8 cellular contexts compared by ENCODE assay signal in genomic region chr4:2793920-2794706, GRCh38. TPM values are rescaled to one million over a fixed set of nuclear protein-coding genes. Genes with fewer than 3 reads are reported as not detected.
DNase-seq lines count a peak whose midpoint lies in the region; ATAC-seq and TF ChIP-seq lines count a peak whose summit lies in the region.

No MANE protein-coding gene starts in this region.

- H3K27me3 ChIP-seq in body of pancreas (no peaks in the 10 kb centered on the region), left lung (no peaks in the 10 kb centered on the region), thyroid gland (no peaks in the 10 kb centered on the region)

- peaks cover 77% of the 10 kb centered on the region for H3K4me1 ChIP-seq in body of pancreas
- peaks cover 42 to 93% of the 10 kb centered on the region in 2 donors for H3K4me1 ChIP-seq in left lung
- peaks cover 52 to 75% of the 10 kb centered on the region in 2 donors for H3K4me1 ChIP-seq in thyroid gland

- peak; percentile 35 for ATAC-seq in body of pancreas
- peak; percentile 24 for ATAC-seq in left lung
- ATAC-seq in GM18502 (IDR thresholded peaks at IDR 0.05; ENCODE audit: poor library complexity, unreplicated experiment) = no peak
- ATAC-seq in HG02970 (IDR thresholded peaks at IDR 0.05; ENCODE audit: low FRiP score, unreplicated experiment) = no peak
- no peak for ATAC-seq in HG02884 (IDR thresholded peaks at IDR 0.05; ENCODE audit: unreplicated experiment)

- intact Hi-C loops in body of pancreas (cut with DNase I) (no loop called here), left lung (cut with DNase I) (no loop called here), thyroid gland (cut with DNase I) (no loop called here)

- TF ChIP-seq POLR2A in body of pancreas (IDR thresholded peaks at IDR 0.05) (peak; percentile 22 to 43 (median 35)), thyroid gland (IDR thresholded peaks at IDR 0.05) (no peak)

- peak overlapping the region; percentile 37 to 61 for H3K4me3 ChIP-seq in body of pancreas
- H3K4me3 ChIP-seq in left lung = peak overlapping the region; percentile 69 to 81
- peak overlapping the region in 1 of 3 donors; percentile 67 for H3K4me3 ChIP-seq in thyroid gland (replicated peaks in 1 of 3)

- no peaks in the 10 kb centered on the region for H3K9me3 ChIP-seq in body of pancreas
- no peaks in the 10 kb centered on the region for H3K9me3 ChIP-seq in left lung
- no peaks in the 10 kb centered on the region for H3K9me3 ChIP-seq in thyroid gland

- no peaks in the 10 kb centered on the region for H3K36me3 ChIP-seq in body of pancreas (replicated peaks in 1 of 2; ENCODE audit: insufficient read depth in 1 of 2, low read depth in 2 of 2)
- peaks cover 0 to 15% of the 10 kb centered on the region in 2 donors for H3K36me3 ChIP-seq in left lung
- H3K36me3 ChIP-seq in thyroid gland = no peaks in the 10 kb centered on the region

- H3K27ac ChIP-seq in body of pancreas = peak overlapping the region; percentile 58 to 86 (median 82)
- peak overlapping the region; percentile 76 to 96 for H3K27ac ChIP-seq in left lung
- H3K27ac ChIP-seq in thyroid gland = peak overlapping the region; percentile 10 to 70 (median 25)

- TF ChIP-seq CTCF in body of pancreas (IDR thresholded peaks at IDR 0.05) (no peak), left lung (IDR thresholded peaks at IDR 0.05) (no peak), thyroid gland (IDR thresholded peaks at IDR 0.05) (no peak)

- DNase-seq in EL (peak; percentile 65), NCI-H226 (peak; percentile 43), body of pancreas (peak; percentile 66 to 85 (median 75)), left lung (peak; percentile 58 to 84), thyroid gland (peak; percentile 59)

- 24 to 46% methylated on average over 11 to 14 of the region's 14 CpGs for WGBS in body of pancreas, 2 donors
- WGBS in thyroid gland, 2 donors = 37 to 69% methylated on average over 4 to 5 of the region's 14 CpGs

RNA-seq across cellular contexts. Expression of gene SH3BP2, which starts 1.2 kb away (rescaled TPM):
- total RNA-seq in body of pancreas (10 to 100 TPM; 29.0 to 33.5 TPM), left lung (100 to 1,000 TPM in 1 of 2 donors, 10 to 100 TPM in 1; 58.2 to 113 TPM), thyroid gland (10 to 100 TPM; 29.6 to 43.5 (median 36.7) TPM)

RNA-seq across cellular contexts. Expression of gene TNIP2, which starts 38.0 kb away (rescaled TPM):
- total RNA-seq in body of pancreas (10 to 100 TPM; 39.7 to 75.8 TPM), left lung (10 to 100 TPM; 32.9 to 46.5 TPM), thyroid gland (10 to 100 TPM; 44.7 to 65.4 (median 52.2) TPM)

RNA-seq across cellular contexts. Expression of gene ADD1, which starts 49.5 kb away (rescaled TPM):
- total RNA-seq in body of pancreas (100 to 1,000 TPM in 1 of 2 donors, 10 to 100 TPM in 1; 84.1 to 266 TPM), left lung (100 to 1,000 TPM; 262 to 265 TPM), thyroid gland (100 to 1,000 TPM; 190 to 222 (median 194) TPM)

Comparison
In these comparisons a context has a peak if more than half of its experiments do, and no peak if none do; other contexts are left out.
1. ATAC-seq: peak in body of pancreas (single experiment) and left lung (single experiment); none in GM18502 (single experiment), HG02970 (single experiment) and HG02884 (single experiment).
2. H3K27ac ChIP-seq: peak in every context shown above with its lines; median percentile 86 in left lung; 82 in body of pancreas; 25 in thyroid gland.
3. POLR2A ChIP-seq: peak in body of pancreas (3 of 3); none in thyroid gland (0 of 2).
4. Peak in every context shown above with its lines, with median percentiles within 50 percentile points of each other: DNase-seq.